ENCODE assay signal across 8 cellular contexts in the genomic region with DNA sequence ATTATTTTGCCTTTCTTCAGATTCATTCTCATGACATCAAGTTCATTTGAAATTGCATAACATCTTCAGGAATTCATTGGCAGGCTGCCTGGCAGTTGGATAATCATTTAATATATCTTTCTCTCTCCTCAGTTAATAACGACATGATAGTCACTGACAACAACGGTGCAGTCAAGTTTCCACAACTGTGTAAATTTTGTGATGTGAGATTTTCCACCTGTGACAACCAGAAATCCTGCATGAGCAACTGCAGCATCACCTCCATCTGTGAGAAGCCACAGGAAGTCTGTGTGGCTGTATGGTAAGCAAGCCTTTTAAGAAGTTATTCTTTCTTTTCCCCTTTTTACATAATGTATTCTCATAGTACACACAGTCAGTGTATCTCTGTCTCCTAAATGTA. TPM values are rescaled to one million over a fixed set of nuclear protein-coding genes. Genes with fewer than 3 reads are reported as not detected.
A peak's percentile ranks its signal among the peaks of the same experiment; 100 is the strongest.
DNase-seq lines count a peak whose midpoint lies in the region; ATAC-seq and TF ChIP-seq lines count a peak whose summit lies in the region.

No MANE protein-coding gene starts in this region.

- H3K27me3 ChIP-seq in WERI-Rb-1 (ENCODE audit: insufficient read depth, low read depth, severe bottlenecking), result no peaks in the 10 kb centered on the region

- no peaks in the 10 kb centered on the region for H3K9me3 ChIP-seq in WERI-Rb-1 (ENCODE audit: severe bottlenecking)

- no peak overlapping the region for H3K27ac ChIP-seq in WERI-Rb-1

- no peaks in the 10 kb centered on the region for H3K36me3 ChIP-seq in WERI-Rb-1

- no peak for DNase-seq in Right ventricle myocardium inferior (ENCODE audit: missing footprints)
- DNase-seq in cardiac septum (ENCODE audit: low spot score), result no peak
- peak; percentile 51 for DNase-seq in T-helper 22 cell (ENCODE audit: low read depth)
- peak; percentile 58 for DNase-seq in epithelial cell of proximal tubule (ENCODE audit: low read depth)
- peak; percentile 82 for DNase-seq in sciatic nerve (ENCODE audit: low spot score)
- DNase-seq in globus pallidus (ENCODE audit: low spot score), result no peak
- no peak for DNase-seq in WERI-Rb-1

- TF ChIP-seq CTCF in epithelial cell of proximal tubule (conservative IDR thresholded peaks at IDR 0.05; ENCODE audit: low read depth, low read length) (no peak), WERI-Rb-1 (IDR thresholded peaks at IDR 0.05; ENCODE audit: low read depth, low read length) (no peak)

- intact Hi-C loops in Right ventricle myocardium inferior (cut with DNase I), result no loop called here
- intact Hi-C loops in cardiac septum (cut with DNase I), result loop anchor here (2.0 kb wide), 1 partner anchor 14 kb away; no protein-coding TSS in a partner anchor
- intact Hi-C loops in sciatic nerve (cut with DNase I), result loop anchor here (2.0 kb wide), 1 partner anchor 14 kb away; no protein-coding TSS in a partner anchor

- no peak overlapping the region for H3K4me3 ChIP-seq in epithelial cell of proximal tubule (ENCODE audit: low read depth, low read length)
- H3K4me3 ChIP-seq in WERI-Rb-1 (ENCODE audit: low read depth, low read length), result no peak overlapping the region

- ATAC-seq in Right ventricle myocardium inferior (peak; percentile 21), HG03135 (IDR thresholded peaks at IDR 0.05; ENCODE audit: unreplicated experiment) (peak; percentile 61), sciatic nerve (peak; percentile 73)

RNA-seq across cellular contexts. Expression of gene TGFBR2, which starts 38.2 kb away (rescaled TPM):
- total RNA-seq in Right ventricle myocardium inferior, result 186 TPM
- total RNA-seq in cardiac septum, result 66.7 TPM
- 53.4 and 55.7 TPM in 2 replicates for total RNA-seq in epithelial cell of proximal tubule
- 221 TPM for total RNA-seq in sciatic nerve

Comparison
In these comparisons a context has a peak if more than half of its experiments do, and no peak if none do; other contexts are left out.
1. ATAC-seq: peak in every context shown above with its lines; median percentile 73 in sciatic nerve; 61 in HG03135; 21 in Right ventricle myocardium inferior.
2. DNase-seq: peak in T-helper 22 cell (single experiment), epithelial cell of proximal tubule (single experiment) and sciatic nerve (single experiment); none in Right ventricle myocardium inferior (single experiment), cardiac septum (single experiment), globus pallidus (single experiment) and WERI-Rb-1 (single experiment).